In the genomic region with DNA sequence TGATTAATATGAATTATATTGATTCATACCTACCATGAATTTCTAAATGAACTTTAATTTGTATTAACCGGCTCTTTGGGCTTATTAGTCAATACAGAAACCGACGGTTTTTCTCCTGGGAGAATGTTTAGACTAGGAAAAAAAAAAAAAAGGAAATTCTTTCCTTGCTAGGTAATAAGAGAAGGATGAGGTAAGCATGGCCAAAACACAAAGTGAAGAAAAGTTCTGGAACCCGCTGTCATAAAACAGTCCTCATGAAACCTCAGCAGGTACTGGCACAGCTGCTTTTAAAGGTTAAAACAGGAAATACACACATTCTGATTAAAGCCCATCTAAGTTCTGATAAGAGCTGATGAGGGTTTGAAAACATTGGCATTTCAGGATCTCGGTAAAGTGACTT, we compare ENCODE assay signal across 29 cellular contexts. TPM values are rescaled to one million over a fixed set of nuclear protein-coding genes. Genes with fewer than 3 reads are reported as not detected.
DNase-seq lines count a peak whose midpoint lies in the region; ATAC-seq and TF ChIP-seq lines count a peak whose summit lies in the region.
"Had no signal": no experiment of that assay in that cellular context is flagged by ENCODE, and none has a peak within 500 bp of the region (broad histone marks: within the 10 kb centered on the region; RNA-seq: fewer than 3 reads in every experiment).

No MANE protein-coding gene starts in this region.

- in situ Hi-C loops in IMR-90 (cut with MboI; ENCODE audit: low sequenced_read_pairs) = no loop called here

- CTCF ChIA-PET in IMR-90 (lab: Yijun Ruan, JAX) = interaction anchor here (1.1 kb wide), 1 partner anchor 9 kb away, joined by 5 read pairs; no protein-coding TSS in a partner anchor

- no peak overlapping the region for H3K14ac ChIP-seq in IMR-90 (replicated peaks; ENCODE audit: low read depth, low read length)

- H2BK120ac ChIP-seq in IMR-90 (ENCODE audit: low read depth, low read length) = no peak overlapping the region

- no peak overlapping the region for H3K4me3 Mint-ChIP-seq in activated CD4-positive, alpha-beta T cell treated with anti-CD3 and anti-CD28 coated beads, Interleukin-2, amount 10 ng/mL, durations not matched to agents 24 days and 14 days
- H3K4me3 Mint-ChIP-seq: activated CD4-positive, alpha-beta memory T cell treated with anti-CD3 and anti-CD28 coated beads, Interleukin-2, amount 10 ng/mL, durations not matched to agents 7 days and 5 days; activated naive CD4-positive, alpha-beta T cell treated with anti-CD3 and anti-CD28 coated beads, Interleukin-2, amount 50 U/mL, for 24 hours; HFFc6; naive B cell had no signal

- H3K9me1 ChIP-seq in IMR-90 (ENCODE audit: insufficient read depth, low read length) = no peaks in the 10 kb centered on the region

- no peak overlapping the region for H2AK9ac ChIP-seq in IMR-90 (replicated peaks; ENCODE audit: low read depth, low read length, poor library complexity)

- no peak overlapping the region for H2BK5ac ChIP-seq in IMR-90 (ENCODE audit: low read depth, low read length, poor library complexity, severe bottlenecking)

- H3K56ac ChIP-seq in IMR-90 (ENCODE audit: extremely low read depth, insufficient read depth, low read length) = no peak overlapping the region

- H3K9me3 ChIP-seq in IMR-90 (ENCODE audit: control insufficient read depth, insufficient read depth, low read length) (no peaks in the 10 kb centered on the region), tibial artery (no peaks in the 10 kb centered on the region)
- H3K9me3 ChIP-seq: BLaER1, heart left ventricle, left lung, psoas muscle, stomach, tibial nerve had no signal

- no peaks in the 10 kb centered on the region for H3K9me3 Mint-ChIP-seq in activated CD4-positive, alpha-beta T cell treated with anti-CD3 and anti-CD28 coated beads, Interleukin-2, amount 10 ng/mL, durations not matched to agents 24 days and 14 days
- H3K9me3 Mint-ChIP-seq: activated CD4-positive, alpha-beta memory T cell treated with anti-CD3 and anti-CD28 coated beads, Interleukin-2, amount 10 ng/mL, durations not matched to agents 7 days and 5 days; activated naive CD4-positive, alpha-beta T cell treated with anti-CD3 and anti-CD28 coated beads, Interleukin-2, amount 50 U/mL, for 24 hours; activated T-helper 2 cell treated with anti-CD3 and anti-CD28 coated beads, Interferon-gamma antibody, Interleukin-2, Interleukin-4, amounts not matched to agents 10 μg/mL and 5 μg/mL and 100 μg/mL, durations not matched to agents 14 hours and 24 hours and 36 hours; HFFc6; naive B cell had no signal

- H3K27me3 Mint-ChIP-seq in activated CD4-positive, alpha-beta T cell treated with anti-CD3 and anti-CD28 coated beads, Interleukin-2, amount 10 ng/mL, durations not matched to agents 24 days and 14 days = peaks cover 25% of the 10 kb centered on the region

- TF ChIP-seq POLR2A in IMR-90 (IDR thresholded peaks at IDR 0.05; ENCODE audit: low read depth, low read length) = no peak

- no peak overlapping the region for H3K23ac ChIP-seq in IMR-90 (ENCODE audit: low read depth, low read length)

- no peaks in the 10 kb centered on the region for H4K20me1 ChIP-seq in IMR-90 (ENCODE audit: insufficient read depth, low read length)
- H4K20me1 ChIP-seq: BLaER1 had no signal

- no CpG with 5 or more reads among the region's 5 CpGs for WGBS in IMR-90 (ENCODE audit: extremely low coverage in 2 of 2, insufficient read length in 1 of 2), 2 experiments

- H4K8ac ChIP-seq in IMR-90 (ENCODE audit: low read depth in 2 of 2, low read length in 2 of 2) = no peak overlapping the region

- peaks cover 4% of the 10 kb centered on the region for H3K4me1 Mint-ChIP-seq in activated CD4-positive, alpha-beta T cell treated with anti-CD3 and anti-CD28 coated beads, Interleukin-2, amount 10 ng/mL, durations not matched to agents 24 days and 14 days
- H3K4me1 Mint-ChIP-seq: activated CD4-positive, alpha-beta memory T cell treated with anti-CD3 and anti-CD28 coated beads, Interleukin-2, amount 10 ng/mL, durations not matched to agents 7 days and 5 days; activated naive CD4-positive, alpha-beta T cell treated with anti-CD3 and anti-CD28 coated beads, Interleukin-2, amount 50 U/mL, for 24 hours had no signal

- no peak overlapping the region for H2BK20ac ChIP-seq in IMR-90 (ENCODE audit: low read depth, low read length)

- POLR2A ChIA-PET in IMR-90 (lab: Charles Lee; ENCODE audit: unreplicated experiment) = no interaction called here

- TF ChIP-seq CTCF in IMR-90 (conservative IDR thresholded peaks at IDR 0.05; ENCODE audit: low read depth, low read length) (no peak), cardiac fibroblast (IDR thresholded peaks at IDR 0.05; ENCODE audit: low read depth, low read length) (no peak), tibial artery (IDR thresholded peaks at IDR 0.05) (no peak)

- H3K27me3 ChIP-seq in IMR-90 (ENCODE audit: control insufficient read depth, insufficient read depth, low read length) = peaks cover 39% of the 10 kb centered on the region
- H3K27me3 ChIP-seq in tibial artery = no peaks in the 10 kb centered on the region
- H3K27me3 ChIP-seq: BLaER1, heart left ventricle, tibial nerve had no signal

- no peaks in the 10 kb centered on the region for H3K79me1 ChIP-seq in IMR-90 (ENCODE audit: low read depth in 1 of 2, low read length in 2 of 2)

- H3K36me3 Mint-ChIP-seq in activated CD4-positive, alpha-beta T cell treated with anti-CD3 and anti-CD28 coated beads, Interleukin-2, amount 10 ng/mL, durations not matched to agents 24 days and 14 days (ENCODE audit: low read depth) = no peaks in the 10 kb centered on the region
- H3K36me3 Mint-ChIP-seq: activated naive CD4-positive, alpha-beta T cell treated with anti-CD3 and anti-CD28 coated beads, Interleukin-2, amount 50 U/mL, for 24 hours; naive B cell had no signal

- no peak overlapping the region for H3K4me2 ChIP-seq in IMR-90 (ENCODE audit: low read depth, low read length)
- H3K4me2 ChIP-seq: BLaER1, KMS-11 had no signal

- no peak for TF ChIP-seq RAD21 in IMR-90 (IDR thresholded peaks at IDR 0.05; ENCODE audit: low read length)

- DNase-seq in IMR-90 (peak; percentile 32), cardiac fibroblast (ENCODE audit: low read depth in 2 of 2) (peak; percentile 26 to 56), kidney glomerular epithelial cell (lab: John Stamatoyannopoulos, UW) (peak; percentile 58), tibial artery (no peak), NCI-H2227 treated with DMSO at 0.1 percent for 48 hours (lab: John Stamatoyannopoulos, UW) (no peak), DMS153 (lab: John Stamatoyannopoulos, UW) (no peak)
- DNase-seq in activated CD4-positive, alpha-beta T cell treated with anti-CD3 and anti-CD28 coated beads, Interleukin-2, amount 10 ng/mL, durations not matched to agents 24 days and 14 days = no peak
- DNase-seq: activated CD4-positive, alpha-beta memory T cell treated with anti-CD3 and anti-CD28 coated beads, Interleukin-2, amount 10 ng/mL, durations not matched to agents 7 days and 5 days; activated CD4-positive, CD25-positive, alpha-beta regulatory T cell treated with anti-CD3 and anti-CD28 coated beads, Interleukin-2, amount 50 U/mL, for 72 hours; GF-D8; heart left ventricle; HFFc6; left lung; naive B cell; NCI-H1436 treated with DMSO at 0.1 percent for 48 hours; NCI-H446 treated with DMSO at 0.1 percent for 48 hours; psoas muscle; RPMI8226; stimulated activated CD4-positive, alpha-beta T cell treated with anti-CD3 and anti-CD28 coated beads, Interleukin-1b, Interleukin-23, amount 100 ng/mL, for 48 hours; stomach; T-helper 17 cell had no signal

- no peak overlapping the region for H2AK5ac ChIP-seq in IMR-90 (ENCODE audit: low read depth, low read length)

- H2BK15ac ChIP-seq in IMR-90 (ENCODE audit: low read depth, low read length) = no peak overlapping the region

- BruUV-seq in IMR-90 (replicated peaks; lab: Mats Ljungman, UMichigan) = no TSS peak

- H3K36me3 ChIP-seq in IMR-90 (ENCODE audit: control insufficient read depth, insufficient read depth, low read length) = no peaks in the 10 kb centered on the region
- H3K36me3 ChIP-seq in tibial artery = no peaks in the 10 kb centered on the region
- H3K36me3 ChIP-seq: BLaER1, heart left ventricle, left lung, stomach, tibial nerve had no signal

- ATAC-seq in IMR-90 (ENCODE audit: low read depth) = no peak
- ATAC-seq: left lung, T-helper 17 cell had no signal

- H3K18ac ChIP-seq in IMR-90 (ENCODE audit: low read depth, low read length) = no peak overlapping the region

- H3K4me1 ChIP-seq in IMR-90 (ENCODE audit: control insufficient read depth, insufficient read depth, low read length) = no peaks in the 10 kb centered on the region
- H3K4me1 ChIP-seq in tibial artery = peaks cover 0 to 50% (median 12%) of the 10 kb centered on the region in 4 donors
- H3K4me1 ChIP-seq: left lung, psoas muscle had no signal

- H3K4ac ChIP-seq in IMR-90 (ENCODE audit: low read depth, low read length) = no peak overlapping the region

- no peak overlapping the region for H3K27ac Mint-ChIP-seq in activated CD4-positive, alpha-beta T cell treated with anti-CD3 and anti-CD28 coated beads, Interleukin-2, amount 10 ng/mL, durations not matched to agents 24 days and 14 days
- H3K27ac Mint-ChIP-seq: activated CD4-positive, alpha-beta memory T cell treated with anti-CD3 and anti-CD28 coated beads, Interleukin-2, amount 10 ng/mL, durations not matched to agents 7 days and 5 days; activated naive CD4-positive, alpha-beta T cell treated with anti-CD3 and anti-CD28 coated beads, Interleukin-2, amount 50 U/mL, for 24 hours; activated T-helper 2 cell treated with anti-CD3 and anti-CD28 coated beads, Interferon-gamma antibody, Interleukin-2, Interleukin-4, amounts not matched to agents 10 μg/mL and 5 μg/mL and 100 μg/mL, durations not matched to agents 14 hours and 24 hours and 36 hours; HFFc6; T-helper 17 cell had no signal

- dilution Hi-C loops in IMR-90 (cut with HindIII; ENCODE audit: low sequenced_read_pairs, unreplicated experiment) = no loop called here

- intact Hi-C loops in IMR-90 (cut with micrococcal nuclease) (no loop called here), tibial artery (cut with DNase I; ENCODE audit: low total_unique reads) (no loop called here)
- intact Hi-C loops in activated CD4-positive, alpha-beta T cell treated with anti-CD3 and anti-CD28 coated beads, Interleukin-2, amount 10 ng/mL, durations not matched to agents 24 days and 14 days (cut with micrococcal nuclease) = no loop called here

- H3K27ac ChIP-seq in IMR-90 (ENCODE audit: insufficient read depth, low read length) (no peak overlapping the region), tibial artery (peak overlapping the region; percentile 1 to 26)
- H3K27ac ChIP-seq: BLaER1, KMS-11, left lung, psoas muscle, SK-N-MC, stomach, tibial nerve had no signal

- H3K9ac ChIP-seq in IMR-90 (ENCODE audit: low read depth, low read length) = no peak overlapping the region
- H3K9ac ChIP-seq: BLaER1, KMS-11 had no signal

- H4K91ac ChIP-seq in IMR-90 (ENCODE audit: insufficient read depth, low read depth, low read length) = no peak overlapping the region

- no peak overlapping the region for H4K5ac ChIP-seq in IMR-90 (ENCODE audit: low read depth, low read length)

- H3K4me3 ChIP-seq in IMR-90 (ENCODE audit: insufficient read depth, low read depth, low read length) = no peak overlapping the region
- H3K4me3 ChIP-seq in cardiac fibroblast (replicated peaks in 1 of 2; ENCODE audit: low read depth in 2 of 2, low read length in 2 of 2) = no peak overlapping the region
- H3K4me3 ChIP-seq in tibial artery = no peak overlapping the region
- H3K4me3 ChIP-seq: BLaER1, heart left ventricle, left lung, psoas muscle, SK-N-MC, stomach, tibial nerve had no signal

- H2AFZ ChIP-seq in IMR-90 (replicated peaks; ENCODE audit: low read length, poor library complexity) = no peak overlapping the region

RNA-seq across cellular contexts. Expression of gene PSTPIP1, which starts 30.8 kb away (rescaled TPM):
- total RNA-seq in IMR-90 (2012; rRNA removed) = 0.36 and 0.56 TPM in 2 replicates
- polyA plus RNA-seq in IMR-90 (2012; rRNA removed) = 0.83 and 1.1 TPM in 2 replicates
- 0.74 and 0.75 TPM in 2 replicates for polyA plus RNA-seq in IMR-90 (2012; cell fraction: cytosol; rRNA removed)
- polyA plus RNA-seq in IMR-90 (2012; cell fraction: nucleus; rRNA removed; ENCODE audit: low replicate concordance) = 1.0 and 3.2 TPM in 2 replicates
- total RNA-seq in activated CD4-positive, alpha-beta T cell treated with anti-CD3 and anti-CD28 coated beads, Interleukin-2, amount 10 ng/mL, durations not matched to agents 24 days and 14 days = 182 and 186 TPM in 2 replicates
- total RNA-seq: epithelial cell of proximal tubule, fibroblast of villous mesenchyme had no signal

RNA-seq across cellular contexts. Expression of gene RCN2, which starts 32.6 kb away (rescaled TPM):
- 12.0 and 26.1 TPM in 2 replicates for total RNA-seq in IMR-90 (2012; rRNA removed)
- 55.7 and 56.5 TPM in 2 replicates for polyA plus RNA-seq in IMR-90 (2012; rRNA removed)
- polyA plus RNA-seq in IMR-90 (2012; cell fraction: cytosol; rRNA removed) = 12.3 and 23.1 TPM in 2 replicates
- 6.3 and 15.7 TPM in 2 replicates for polyA plus RNA-seq in IMR-90 (2012; cell fraction: nucleus; rRNA removed; ENCODE audit: low replicate concordance)
- 35.1 and 40.5 TPM in 2 replicates for total RNA-seq in activated CD4-positive, alpha-beta T cell treated with anti-CD3 and anti-CD28 coated beads, Interleukin-2, amount 10 ng/mL, durations not matched to agents 24 days and 14 days

RNA-seq across cellular contexts. Expression of gene SCAPER, which starts 59.0 kb away (rescaled TPM):
- total RNA-seq in IMR-90 (2012; rRNA removed) = 9.7 and 13.6 TPM in 2 replicates
- polyA plus RNA-seq in IMR-90 (2012; rRNA removed) = 1.9 and 2.9 TPM in 2 replicates
- polyA plus RNA-seq in IMR-90 (2012; cell fraction: cytosol; rRNA removed) = 0.86 and 0.89 TPM in 2 replicates
- 1.2 and 3.9 TPM in 2 replicates for polyA plus RNA-seq in IMR-90 (2012; cell fraction: nucleus; rRNA removed; ENCODE audit: low replicate concordance)
- total RNA-seq in activated CD4-positive, alpha-beta T cell treated with anti-CD3 and anti-CD28 coated beads, Interleukin-2, amount 10 ng/mL, durations not matched to agents 24 days and 14 days = 24.3 and 31.0 TPM in 2 replicates

Comparison
In these comparisons a context has a peak if more than half of its experiments do, and no peak if none do; other contexts are left out.
1. DNase-seq: peak in IMR-90 (single experiment), cardiac fibroblast (2 of 2) and kidney glomerular epithelial cell (single experiment); none in tibial artery (0 of 2), activated CD4-positive, alpha-beta T cell treated with anti-CD3 and anti-CD28 coated beads, Interleukin-2, amount 10 ng/mL, durations not matched to agents 24 days and 14 days (single experiment), NCI-H2227 treated with DMSO at 0.1 percent for 48 hours (single experiment) and DMS153 (single experiment).
2. RNA of gene PSTPIP1, which starts 30.8 kb away (total RNA-seq): 182 to 186 TPM in activated CD4-positive, alpha-beta T cell treated with anti-CD3 and anti-CD28 coated beads, Interleukin-2, amount 10 ng/mL, durations not matched to agents 24 days and 14 days; 0.36 to 0.56 TPM in IMR-90; every median in the first group is over 100 times any median in the second.